ENCODE assay signal across 20 cellular contexts in the genomic region with DNA sequence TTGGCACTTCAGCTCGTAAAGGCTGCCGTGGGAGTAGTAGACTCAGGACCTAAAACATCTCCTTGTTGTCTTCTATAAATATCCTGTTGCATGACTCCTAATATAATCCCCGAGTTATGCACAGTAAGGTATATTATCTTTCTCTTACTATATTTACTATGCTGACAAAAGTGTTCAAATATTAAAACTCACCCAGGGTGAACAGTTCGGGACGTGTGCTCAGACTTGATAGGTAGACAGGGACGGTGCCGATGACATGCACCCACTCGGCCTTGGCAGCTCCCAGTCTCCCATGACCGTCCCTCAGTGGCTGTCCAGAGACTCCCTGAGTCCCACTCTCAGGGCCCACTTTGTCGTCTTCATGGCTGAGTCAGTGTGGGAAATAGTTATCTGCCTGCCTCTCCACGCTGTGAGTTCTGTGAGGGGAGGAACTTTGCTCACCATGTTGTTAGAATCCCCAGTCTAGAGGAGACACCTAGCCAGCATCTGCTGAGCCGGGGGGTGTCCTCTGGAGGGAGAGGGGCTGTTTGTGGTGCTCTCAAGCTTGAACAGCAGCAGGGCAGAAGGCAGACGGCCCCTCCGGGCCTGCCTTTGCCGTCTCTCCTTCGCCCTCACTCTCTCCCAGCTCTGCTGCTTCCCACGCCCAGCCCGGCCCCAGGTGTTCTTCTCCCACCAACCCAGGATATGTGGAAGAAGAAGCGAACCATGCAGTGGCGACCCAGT.
DNase-seq lines count a peak whose midpoint lies in the region; ATAC-seq and TF ChIP-seq lines count a peak whose summit lies in the region.
"Had no signal": no experiment of that assay in that cellular context is flagged by ENCODE, and none has a peak within 500 bp of the region (broad histone marks: within the 10 kb centered on the region; RNA-seq: fewer than 3 reads in every experiment).

No MANE protein-coding gene starts in this region.

- no CpG with 5 or more reads among the region's 20 CpGs for WGBS in neuronal stem cell (ENCODE audit: extremely low coverage in 2 of 2, insufficient read length in 2 of 2, insufficient replicate concordance in 1 of 2), 2 donors

- no peak overlapping the region for H3K4ac ChIP-seq in neuronal stem cell (ENCODE audit: low read length)

- TF ChIP-seq CTCF in A673 (conservative IDR thresholded peaks at IDR 0.05; ENCODE audit: low read depth, low read length) (no peak), PC-9 (conservative IDR thresholded peaks at IDR 0.05) (no peak), cardiac muscle cell (IDR thresholded peaks at IDR 0.05; ENCODE audit: low read depth, low read length) (no peak)

- H4K91ac ChIP-seq in neuronal stem cell (ENCODE audit: low read depth, low read length, poor library complexity): no peak overlapping the region

- H3K14ac ChIP-seq in neuronal stem cell (ENCODE audit: low read length): no peak overlapping the region

- H3K4me1 ChIP-seq in A673 (ENCODE audit: insufficient read depth, low read length, poor library complexity, severe bottlenecking) (peaks cover 32% of the 10 kb centered on the region), PC-9 (replicated peaks; ENCODE audit: insufficient read depth) (peaks cover 40% of the 10 kb centered on the region), cardiac muscle cell (ENCODE audit: low read depth) (peaks cover 7% of the 10 kb centered on the region), neuronal stem cell (ENCODE audit: control insufficient read depth in 2 of 2, insufficient read depth in 1 of 2, low read depth in 1 of 2, low read length in 2 of 2) (no peaks in the 10 kb centered on the region)
- H3K4me1 ChIP-seq: BE2C, breast epithelium had no signal

- no TSS peak for BruUV-seq in A673 (replicated peaks; lab: Mats Ljungman, UMichigan)
- no TSS peak for BruUV-seq in PC-9 (replicated peaks; lab: Mats Ljungman, UMichigan)

- DNase-seq in A673 (ENCODE audit: low spot score) (no peak), PC-9 (no peak), cardiac muscle cell (ENCODE audit: low read depth in 1 of 2, low spot score in 1 of 2) (no peak), neuronal stem cell (ENCODE audit: low spot score) (no peak), foreskin melanocyte (no peak)
- DNase-seq: activated CD4-positive, alpha-beta T cell treated with anti-CD3 and anti-CD28 coated beads for 1 hour; activated gamma-delta T cell treated with Interleukin-2 at 50 U/mL for 16 hours; BE2C; DMS79 treated with DMSO at 0.1 percent for 48 hours; Kasumi-1; left lung; NCI-H187 treated with DMSO at 0.1 percent for 48 hours; NCI-H774; ovary; stimulated activated CD4-positive, alpha-beta T cell treated with anti-CD3 and anti-CD28 coated beads, Interleukin-15, amount 100 ng/mL, for 24 hours had no signal

- peaks cover 43% of the 10 kb centered on the region for H3F3A ChIP-seq in PC-9 (ENCODE audit: insufficient read depth, low read depth)

- H4K20me1 ChIP-seq in PC-9 (ENCODE audit: insufficient read depth): no peaks in the 10 kb centered on the region

- no peak overlapping the region for H2BK5ac ChIP-seq in neuronal stem cell (ENCODE audit: low read length)

- H3K79me1 ChIP-seq in neuronal stem cell (ENCODE audit: low read depth, low read length): no peaks in the 10 kb centered on the region

- CTCF ChIA-PET in A673 (lab: Charles Lee) (no interaction called here), PC-9 (lab: Charles Lee) (interaction anchor here (1.0 kb wide), 1 partner anchor 14 kb away, joined by 3 read pairs; no protein-coding TSS in a partner anchor)

- POLR2A ChIA-PET in A673 (lab: Charles Lee; ENCODE audit: low non-redundant PET) (no interaction called here), PC-9 (lab: Charles Lee; ENCODE audit: unreplicated experiment) (interaction anchor here (0.6 to 0.7 kb wide), 3 partner anchors 15 to 390 kb away, joined by 3 to 7 read pairs (median 4); no protein-coding TSS in a partner anchor)

- peak overlapping the region; percentile 36; the same call in 1 of the 2 replicates for H3K4me2 ChIP-seq in PC-9
- H3K4me2 ChIP-seq in neuronal stem cell (ENCODE audit: insufficient read depth, low read length, poor library complexity, severe bottlenecking): no peak overlapping the region

- H2BK12ac ChIP-seq in neuronal stem cell (ENCODE audit: low read length): no peak overlapping the region

- no peak overlapping the region for H3K23ac ChIP-seq in neuronal stem cell (ENCODE audit: low read depth, low read length, poor library complexity)

- intact Hi-C loops in A673 (cut with micrococcal nuclease; ENCODE audit: unreplicated experiment): no loop called here
- intact Hi-C loops in PC-9 (cut with micrococcal nuclease; ENCODE audit: unreplicated experiment): no loop called here

- H3K36me3 ChIP-seq in A673 (ENCODE audit: insufficient read depth, low read length, poor library complexity, severe bottlenecking) (peaks cover 4% of the 10 kb centered on the region), PC-9 (ENCODE audit: low read depth) (peaks cover 16% of the 10 kb centered on the region), cardiac muscle cell (no peaks in the 10 kb centered on the region), neuronal stem cell (replicated peaks in 1 of 2; ENCODE audit: control insufficient read depth in 2 of 2, insufficient read depth in 2 of 2, low read length in 2 of 2) (no peaks in the 10 kb centered on the region)
- H3K36me3 ChIP-seq: BE2C, breast epithelium, ovary had no signal

- H3K27ac ChIP-seq in A673 (ENCODE audit: low read depth, low read length, poor library complexity, severe bottlenecking) (peak overlapping the region; percentile 79), PC-9 (peak overlapping the region; percentile 77), cardiac muscle cell (peak overlapping the region; percentile 65), neuronal stem cell (replicated peaks; ENCODE audit: low read length) (no peak overlapping the region)
- H3K27ac ChIP-seq: breast epithelium, left lung, ovary had no signal

- no peak overlapping the region for H3K9ac ChIP-seq in neuronal stem cell (ENCODE audit: low read depth, low read length, poor library complexity)

- H4K8ac ChIP-seq in neuronal stem cell (ENCODE audit: low read depth, low read length): peak overlapping the region; percentile 86

- ATAC-seq in HG03342 (IDR thresholded peaks at IDR 0.05; ENCODE audit: unreplicated experiment) (no peak), GM19395 (IDR thresholded peaks at IDR 0.05; ENCODE audit: unreplicated experiment) (no peak), HG03457 (IDR thresholded peaks at IDR 0.05; ENCODE audit: unreplicated experiment) (no peak)
- ATAC-seq: GM12878, left lung had no signal

- H3K9me3 ChIP-seq in A673 (ENCODE audit: low read depth, low read length, poor library complexity, severe bottlenecking) (no peaks in the 10 kb centered on the region), PC-9 (ENCODE audit: insufficient read depth, low read depth) (peaks cover 18% of the 10 kb centered on the region), cardiac muscle cell (ENCODE audit: low read depth) (no peaks in the 10 kb centered on the region), neuronal stem cell (replicated peaks in 1 of 2; ENCODE audit: control insufficient read depth in 2 of 2, insufficient read depth in 1 of 2, low read depth in 1 of 2, low read length in 2 of 2) (peaks cover 0 to 3% of the 10 kb centered on the region in 2 donors)
- H3K9me3 ChIP-seq: breast epithelium, ovary had no signal

- no peak overlapping the region for H2BK120ac ChIP-seq in neuronal stem cell (ENCODE audit: low read depth, low read length)

- H3K9me2 ChIP-seq in PC-9 (ENCODE audit: insufficient read depth): no peaks in the 10 kb centered on the region; the same call in 1 of the 2 replicates

- H3K27me3 ChIP-seq in A673 (replicated peaks; ENCODE audit: insufficient read depth, low read depth, low read length, poor library complexity) (no peaks in the 10 kb centered on the region), PC-9 (ENCODE audit: insufficient read depth, low read depth) (no peaks in the 10 kb centered on the region), cardiac muscle cell (no peaks in the 10 kb centered on the region), neuronal stem cell (ENCODE audit: control insufficient read depth in 3 of 3, insufficient read depth in 3 of 3, low read depth in 1 of 3, low read length in 3 of 3) (no peaks in the 10 kb centered on the region)
- H3K27me3 ChIP-seq: BE2C, breast epithelium, left lung, ovary had no signal

- H3K79me2 ChIP-seq in PC-9 (ENCODE audit: low read depth): peaks cover 75% of the 10 kb centered on the region

- H2AFZ ChIP-seq in PC-9: no peak overlapping the region
- H2AFZ ChIP-seq in neuronal stem cell (ENCODE audit: low read length): no peak overlapping the region

- H3K4me3 ChIP-seq in A673 (ENCODE audit: low read depth, low read length, poor library complexity, severe bottlenecking): no peak overlapping the region
- H3K4me3 ChIP-seq in PC-9: no peak overlapping the region
- no peak overlapping the region for H3K4me3 ChIP-seq in cardiac muscle cell
- H3K4me3 ChIP-seq in neuronal stem cell (ENCODE audit: low read length in 2 of 2): no peak overlapping the region
- H3K4me3 ChIP-seq: breast epithelium, GM12878, left lung, ovary had no signal

- peak overlapping the region; percentile 52 for H3K18ac ChIP-seq in neuronal stem cell (ENCODE audit: low read length)

- H2BK15ac ChIP-seq in neuronal stem cell (ENCODE audit: low read length): no peak overlapping the region

- H2AK5ac ChIP-seq in neuronal stem cell (ENCODE audit: low read depth, low read length): no peak overlapping the region
